11 cellular contexts compared by ENCODE assay signal in the genomic region with DNA sequence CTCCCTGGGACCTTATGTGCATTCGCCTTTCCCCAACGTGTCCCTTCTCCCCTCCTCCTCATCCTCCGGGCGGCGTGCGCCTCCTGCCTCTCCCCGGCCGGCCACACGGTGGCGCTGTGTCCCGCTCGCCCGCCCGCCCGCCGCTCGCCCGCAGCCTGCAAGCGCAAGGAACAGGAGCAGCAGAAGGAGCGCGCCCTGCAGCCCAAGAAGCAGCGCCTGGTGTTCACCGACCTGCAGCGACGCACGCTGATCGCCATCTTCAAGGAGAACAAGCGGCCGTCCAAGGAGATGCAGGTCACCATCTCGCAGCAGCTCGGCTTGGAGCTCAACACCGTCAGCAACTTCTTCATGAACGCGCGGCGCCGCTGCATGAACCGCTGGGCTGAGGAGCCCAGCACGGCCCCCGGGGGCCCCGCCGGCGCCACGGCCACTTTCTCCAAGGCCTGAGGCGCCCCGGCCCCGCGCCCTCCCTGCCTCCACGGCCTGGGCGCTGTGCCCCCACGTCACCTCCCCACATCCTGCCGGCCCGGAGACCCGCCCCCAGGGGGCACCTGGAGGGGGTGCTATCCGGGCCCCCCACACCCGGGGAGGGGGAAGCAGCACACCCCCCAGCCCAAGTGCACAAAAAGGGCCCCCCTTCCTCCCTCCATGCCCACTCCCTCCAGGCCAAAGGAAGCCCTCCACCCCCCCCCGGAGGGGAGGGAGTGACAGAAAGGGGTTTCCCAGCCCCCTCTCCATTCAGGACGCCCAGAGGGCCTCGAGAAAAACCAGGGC. TPM values are rescaled to one million over a fixed set of nuclear protein-coding genes. Genes with fewer than 3 reads are reported as not detected.
DNase-seq lines count a peak whose midpoint lies in the region; ATAC-seq, FAIRE-seq and TF ChIP-seq lines count a peak whose summit lies in the region.
"Had no signal": no experiment of that assay in that cellular context is flagged by ENCODE, and none has a peak within 500 bp of the region (broad histone marks: within the 10 kb centered on the region; RNA-seq: fewer than 3 reads in every experiment).

No MANE protein-coding gene starts in this region.

- H3K27ac Mint-ChIP-seq in HFFc6: no peak overlapping the region
- H3K27ac Mint-ChIP-seq in WTC11: no peak overlapping the region

- peaks cover 12% of the 10 kb centered on the region for H3K36me3 Mint-ChIP-seq in HFFc6 (ENCODE audit: low read depth)
- H3K36me3 Mint-ChIP-seq in WTC11: peaks cover 11% of the 10 kb centered on the region

- TF ChIP-seq CTCF in C4-2B (conservative IDR thresholded peaks at IDR 0.05): peak; percentile 67
- TF ChIP-seq CTCF in HFFc6 (IDR thresholded peaks at IDR 0.05): peak; percentile 89
- peak; percentile 98 for TF ChIP-seq CTCF in WTC11 (IDR thresholded peaks at IDR 0.05)
- peak; percentile 26 for TF ChIP-seq CTCF in kidney (IDR thresholded peaks at IDR 0.05; ENCODE audit: borderline replicate concordance, extremely low read depth, insufficient read depth)

- H3K27ac ChIP-seq in C4-2B (no peak overlapping the region), kidney (ENCODE audit: low read depth in 2 of 2, low read length in 2 of 2) (no peak overlapping the region)

- DNase-seq in HFFc6: no peak
- peak; percentile 72 for DNase-seq in WTC11 (ENCODE audit: low spot score)
- DNase-seq in kidney: no peak
- no peak for DNase-seq in NCI-H510A (lab: John Stamatoyannopoulos, UW)
- no peak for DNase-seq in NK-92 treated with Interleukin-12 subunit alpha and Interleukin-12 subunit beta, amount 100 ng/mL, for 24 hours (lab: John Stamatoyannopoulos, UW)
- DNase-seq: amygdala, NCI-H526 treated with DMSO at 0.1 percent for 48 hours had no signal

- FAIRE-seq in kidney (lab: Jason Lieb, UNC): no peak

- H3K27me3 Mint-ChIP-seq in HFFc6 (ENCODE audit: insufficient read depth) (peaks cover 48% of the 10 kb centered on the region), WTC11 (ENCODE audit: low read depth) (peaks cover 98% of the 10 kb centered on the region)

- POLR2A ChIA-PET in WTC11 (lab: Charles Lee): interaction anchor here (0.6 kb wide), 1 partner anchor 35 kb away, joined by 3 read pairs; no protein-coding TSS in a partner anchor

- ATAC-seq in WTC11 (peak; percentile 85), GM19463 (IDR thresholded peaks at IDR 0.05; ENCODE audit: unreplicated experiment) (no peak), GM18870 (IDR thresholded peaks at IDR 0.05; ENCODE audit: unreplicated experiment) (no peak)

- no peak overlapping the region for H3K9ac ChIP-seq in kidney (ENCODE audit: low read length in 2 of 2)

- intact Hi-C loops in kidney (cut with DNase I): no loop called here

- peaks cover 6 to 14% of the 10 kb centered on the region in 2 donors for H3K9me3 ChIP-seq in kidney (ENCODE audit: control insufficient read depth in 1 of 2, low read length in 2 of 2)

- H3K4me3 ChIP-seq in kidney (ENCODE audit: low read length in 2 of 2): no peak overlapping the region

- H3K4me3 Mint-ChIP-seq in HFFc6 (no peak overlapping the region), WTC11 (peak overlapping the region; percentile 58)

- CTCF ChIA-PET in WTC11 (lab: Charles Lee): interaction anchor here (0.6 to 3.9 kb wide), 18 partner anchors 9 to 553 kb away, joined by 3 to 26 read pairs (median 4); no protein-coding TSS in a partner anchor

- H3K4me1 Mint-ChIP-seq in HFFc6 (ENCODE audit: low read depth) (peaks cover 16% of the 10 kb centered on the region), WTC11 (peaks cover 16% of the 10 kb centered on the region)

- H3K4me1 ChIP-seq in kidney (ENCODE audit: control insufficient read depth in 1 of 2, insufficient read depth in 1 of 2, low read depth in 1 of 2, low read length in 2 of 2): no peaks in the 10 kb centered on the region

- peaks cover 15% of the 10 kb centered on the region for H3K9me3 Mint-ChIP-seq in HFFc6
- H3K9me3 Mint-ChIP-seq in WTC11: peaks cover 15% of the 10 kb centered on the region

- H3K36me3 ChIP-seq in kidney (ENCODE audit: control insufficient read depth in 1 of 2, insufficient read depth in 2 of 2, low read length in 2 of 2): no peaks in the 10 kb centered on the region

TF ChIP-seq in WTC11, 78 proteins besides CTCF, POLR2A, EP300 and RAD21 (continues in another document):
- no peak for TF ChIP-seq TP53 (CRISPR knock-in tag; IDR thresholded peaks at IDR 0.05)
- TF ChIP-seq RELA (CRISPR knock-in tag; IDR thresholded peaks at IDR 0.05; ENCODE audit: borderline replicate concordance): no peak
- TF ChIP-seq, protein P1, sequence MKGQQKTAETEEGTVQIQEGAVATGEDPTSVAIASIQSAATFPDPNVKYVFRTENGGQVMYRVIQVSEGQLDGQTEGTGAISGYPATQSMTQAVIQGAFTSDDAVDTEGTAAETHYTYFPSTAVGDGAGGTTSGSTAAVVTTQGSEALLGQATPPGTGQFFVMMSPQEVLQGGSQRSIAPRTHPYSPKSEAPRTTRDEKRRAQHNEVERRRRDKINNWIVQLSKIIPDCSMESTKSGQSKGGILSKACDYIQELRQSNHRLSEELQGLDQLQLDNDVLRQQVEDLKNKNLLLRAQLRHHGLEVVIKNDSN (CRISPR knock-in tag; IDR thresholded peaks at IDR 0.05): no peak
- no peak for TF ChIP-seq ZNF263 (CRISPR knock-in tag; IDR thresholded peaks at IDR 0.05; ENCODE audit: low read depth)
- TF ChIP-seq SP1 (CRISPR knock-in tag; conservative IDR thresholded peaks at IDR 0.05): peak; percentile 51
- TF ChIP-seq ATF1 (CRISPR knock-in tag; IDR thresholded peaks at IDR 0.05): no peak
- TF ChIP-seq, protein P2, sequence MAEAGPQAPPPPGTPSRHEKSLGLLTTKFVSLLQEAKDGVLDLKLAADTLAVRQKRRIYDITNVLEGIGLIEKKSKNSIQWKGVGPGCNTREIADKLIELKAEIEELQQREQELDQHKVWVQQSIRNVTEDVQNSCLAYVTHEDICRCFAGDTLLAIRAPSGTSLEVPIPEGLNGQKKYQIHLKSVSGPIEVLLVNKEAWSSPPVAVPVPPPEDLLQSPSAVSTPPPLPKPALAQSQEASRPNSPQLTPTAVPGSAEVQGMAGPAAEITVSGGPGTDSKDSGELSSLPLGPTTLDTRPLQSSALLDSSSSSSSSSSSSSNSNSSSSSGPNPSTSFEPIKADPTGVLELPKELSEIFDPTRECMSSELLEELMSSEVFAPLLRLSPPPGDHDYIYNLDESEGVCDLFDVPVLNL (CRISPR knock-in tag; IDR thresholded peaks at IDR 0.05; ENCODE audit: borderline replicate concordance, low read depth): no peak
- TF ChIP-seq, protein P3, sequence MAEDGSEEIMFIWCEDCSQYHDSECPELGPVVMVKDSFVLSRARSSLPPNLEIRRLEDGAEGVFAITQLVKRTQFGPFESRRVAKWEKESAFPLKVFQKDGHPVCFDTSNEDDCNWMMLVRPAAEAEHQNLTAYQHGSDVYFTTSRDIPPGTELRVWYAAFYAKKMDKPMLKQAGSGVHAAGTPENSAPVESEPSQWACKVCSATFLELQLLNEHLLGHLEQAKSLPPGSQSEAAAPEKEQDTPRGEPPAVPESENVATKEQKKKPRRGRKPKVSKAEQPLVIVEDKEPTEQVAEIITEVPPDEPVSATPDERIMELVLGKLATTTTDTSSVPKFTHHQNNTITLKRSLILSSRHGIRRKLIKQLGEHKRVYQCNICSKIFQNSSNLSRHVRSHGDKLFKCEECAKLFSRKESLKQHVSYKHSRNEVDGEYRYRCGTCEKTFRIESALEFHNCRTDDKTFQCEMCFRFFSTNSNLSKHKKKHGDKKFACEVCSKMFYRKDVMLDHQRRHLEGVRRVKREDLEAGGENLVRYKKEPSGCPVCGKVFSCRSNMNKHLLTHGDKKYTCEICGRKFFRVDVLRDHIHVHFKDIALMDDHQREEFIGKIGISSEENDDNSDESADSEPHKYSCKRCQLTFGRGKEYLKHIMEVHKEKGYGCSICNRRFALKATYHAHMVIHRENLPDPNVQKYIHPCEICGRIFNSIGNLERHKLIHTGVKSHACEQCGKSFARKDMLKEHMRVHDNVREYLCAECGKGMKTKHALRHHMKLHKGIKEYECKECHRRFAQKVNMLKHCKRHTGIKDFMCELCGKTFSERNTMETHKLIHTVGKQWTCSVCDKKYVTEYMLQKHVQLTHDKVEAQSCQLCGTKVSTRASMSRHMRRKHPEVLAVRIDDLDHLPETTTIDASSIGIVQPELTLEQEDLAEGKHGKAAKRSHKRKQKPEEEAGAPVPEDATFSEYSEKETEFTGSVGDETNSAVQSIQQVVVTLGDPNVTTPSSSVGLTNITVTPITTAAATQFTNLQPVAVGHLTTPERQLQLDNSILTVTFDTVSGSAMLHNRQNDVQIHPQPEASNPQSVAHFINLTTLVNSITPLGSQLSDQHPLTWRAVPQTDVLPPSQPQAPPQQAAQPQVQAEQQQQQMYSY (CRISPR knock-in tag; IDR thresholded peaks at IDR 0.05): no peak
- TF ChIP-seq ZNF121 (CRISPR knock-in tag; IDR thresholded peaks at IDR 0.05): no peak
- TF ChIP-seq, protein P4, sequence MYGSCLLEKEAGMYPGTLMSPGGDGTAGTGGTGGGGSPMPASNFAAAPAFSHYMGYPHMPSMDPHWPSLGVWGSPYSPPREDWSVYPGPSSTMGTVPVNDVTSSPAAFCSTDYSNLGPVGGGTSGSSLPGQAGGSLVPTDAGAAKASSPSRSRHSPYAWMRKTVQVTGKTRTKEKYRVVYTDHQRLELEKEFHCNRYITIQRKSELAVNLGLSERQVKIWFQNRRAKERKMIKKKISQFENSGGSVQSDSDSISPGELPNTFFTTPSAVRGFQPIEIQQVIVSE (CRISPR knock-in tag; IDR thresholded peaks at IDR 0.05; ENCODE audit: borderline replicate concordance): no peak
- no peak for TF ChIP-seq CBFB (CRISPR knock-in tag; IDR thresholded peaks at IDR 0.05; ENCODE audit: low read depth)
- no peak for TF ChIP-seq ZNF416 (CRISPR knock-in tag; IDR thresholded peaks at IDR 0.05)
- TF ChIP-seq, protein P5, sequence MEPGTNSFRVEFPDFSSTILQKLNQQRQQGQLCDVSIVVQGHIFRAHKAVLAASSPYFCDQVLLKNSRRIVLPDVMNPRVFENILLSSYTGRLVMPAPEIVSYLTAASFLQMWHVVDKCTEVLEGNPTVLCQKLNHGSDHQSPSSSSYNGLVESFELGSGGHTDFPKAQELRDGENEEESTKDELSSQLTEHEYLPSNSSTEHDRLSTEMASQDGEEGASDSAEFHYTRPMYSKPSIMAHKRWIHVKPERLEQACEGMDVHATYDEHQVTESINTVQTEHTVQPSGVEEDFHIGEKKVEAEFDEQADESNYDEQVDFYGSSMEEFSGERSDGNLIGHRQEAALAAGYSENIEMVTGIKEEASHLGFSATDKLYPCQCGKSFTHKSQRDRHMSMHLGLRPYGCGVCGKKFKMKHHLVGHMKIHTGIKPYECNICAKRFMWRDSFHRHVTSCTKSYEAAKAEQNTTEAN (CRISPR knock-in tag; IDR thresholded peaks at IDR 0.05): no peak
- no peak for TF ChIP-seq ZNF671 (CRISPR knock-in tag; IDR thresholded peaks at IDR 0.05)

RNA-seq across cellular contexts. Expression of a gene that starts 21.9 kb away (rescaled TPM):
- not detected for total RNA-seq in HFFc6 (2021; fragmentation: NEBNext Ultra II Directional; extraction: Animal tissue kit (Norgen Biotek cat#: 25700))
- total RNA-seq in WTC11 (2021) (0.04 TPM in 1 of 3 replicates, not detected in the others), kidney (not detected)
- not detected for polyA plus RNA-seq in kidney (ENCODE audit: insufficient read depth, low read depth, low replicate concordance)
- total RNA-seq: urinary bladder had no signal
- polyA plus RNA-seq: urinary bladder had no signal

RNA-seq across cellular contexts. Expression of a gene that starts 36.9 kb away (rescaled TPM):
- total RNA-seq in HFFc6 (2021; fragmentation: NEBNext Ultra II Directional; extraction: Animal tissue kit (Norgen Biotek cat#: 25700)): 1 to 10 TPM; 4.9 to 8.8 (median 7.6) TPM
- 5.5 to 8.2 TPM (median 8.0 TPM) in 3 replicates for total RNA-seq in WTC11 (2021)
- 3.6 TPM for total RNA-seq in kidney
- 0.24 TPM for polyA plus RNA-seq in kidney (ENCODE audit: insufficient read depth, low read depth, low replicate concordance)

Comparison
In these comparisons a context has a peak if more than half of its experiments do, and no peak if none do; other contexts are left out.
1. CTCF ChIP-seq: peak in every context shown above with its lines; median percentile 98 in WTC11; 89 in HFFc6; 67 in C4-2B; 26 in kidney.